12 cellular contexts compared by ENCODE assay signal in the genomic region with DNA sequence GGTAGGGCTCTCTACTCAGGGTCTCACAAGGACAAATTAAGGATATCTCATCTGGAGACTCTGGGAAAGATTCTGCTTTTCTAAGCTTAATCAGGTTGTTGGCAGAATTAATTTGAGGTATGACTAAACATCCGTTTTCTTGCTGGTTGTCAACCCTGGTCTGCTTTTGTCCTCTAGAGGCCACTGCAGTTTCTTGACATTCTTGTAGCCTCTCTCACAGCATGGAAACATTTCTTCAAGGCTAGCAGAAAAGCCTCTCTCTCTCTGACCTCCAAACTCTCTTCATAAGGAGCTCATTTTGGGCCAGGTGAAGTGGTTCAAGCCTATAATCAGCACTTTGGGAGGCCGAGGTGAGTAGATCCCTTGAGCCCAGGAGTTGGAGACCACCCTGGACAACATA.
A peak's percentile ranks its signal among the peaks of the same experiment; 100 is the strongest.
DNase-seq lines count a peak whose midpoint lies in the region; ATAC-seq and TF ChIP-seq lines count a peak whose summit lies in the region.
"Had no signal": no experiment of that assay in that cellular context is flagged by ENCODE, and none has a peak within 500 bp of the region (broad histone marks: within the 10 kb centered on the region; RNA-seq: fewer than 3 reads in every experiment).

No MANE protein-coding gene starts in this region.

- H3K27me3 ChIP-seq in HCT116 (ENCODE audit: insufficient read depth, low read length): no peaks in the 10 kb centered on the region
- H3K27me3 ChIP-seq in NT2/D1 (ENCODE audit: insufficient read depth, insufficient read length): no peaks in the 10 kb centered on the region
- H3K27me3 ChIP-seq in Peyer's patch: no peaks in the 10 kb centered on the region

- H3K9ac ChIP-seq in HCT116 (ENCODE audit: low read length): no peak overlapping the region
- H3K9ac ChIP-seq in NT2/D1 (ENCODE audit: insufficient read length, low read depth): no peak overlapping the region

- peaks cover 4 to 13% of the 10 kb centered on the region in 2 donors for H3K9me3 Mint-ChIP-seq in natural killer cell
- H3K9me3 Mint-ChIP-seq: T-helper 1 cell treated with Interleukin-12 subunit alpha and Interleukin-12 subunit beta and Interleukin-4 antibody, amounts not matched to agents 30 μg/mL and 1 μg/mL, for 36 hours had no signal

- H3K36me3 ChIP-seq in HCT116 (ENCODE audit: control insufficient read depth in 1 of 2, insufficient read depth in 2 of 2, low read length in 2 of 2): no peaks in the 10 kb centered on the region
- no peaks in the 10 kb centered on the region for H3K36me3 ChIP-seq in NT2/D1 (ENCODE audit: insufficient read depth, insufficient read length, low read length)
- H3K36me3 ChIP-seq in Peyer's patch: no peaks in the 10 kb centered on the region

- TF ChIP-seq CTCF in HCT116 (IDR thresholded peaks at IDR 0.05 in 2 of 3, conservative IDR thresholded peaks at IDR 0.05 in 1 of 3; ENCODE audit: borderline replicate concordance in 1 of 3, insufficient read depth in 1 of 3, low read depth in 2 of 3, low read length in 2 of 3) (peak in 2 of 3 experiments; percentile 66 to 72; a peak in 4 of 6 replicates), natural killer cell (IDR thresholded peaks at IDR 0.05) (no peak), Peyer's patch (IDR thresholded peaks at IDR 0.05) (no peak)

- H3K27ac Mint-ChIP-seq in natural killer cell: no peak overlapping the region
- H3K27ac Mint-ChIP-seq: T-helper 1 cell treated with Interleukin-12 subunit alpha and Interleukin-12 subunit beta and Interleukin-4 antibody, amounts not matched to agents 30 μg/mL and 1 μg/mL, for 36 hours had no signal

- H3K4me3 ChIP-seq in HCT116 (replicated peaks in 1 of 2; ENCODE audit: low read depth in 1 of 2, low read length in 2 of 2) (no peak overlapping the region), NT2/D1 (ENCODE audit: insufficient read length, low read depth) (no peak overlapping the region), Peyer's patch (no peak overlapping the region)
- H3K4me3 ChIP-seq: K562 had no signal

- H3K4me3 Mint-ChIP-seq in natural killer cell: no peak overlapping the region
- H3K4me3 Mint-ChIP-seq: T-helper 1 cell treated with Interleukin-12 subunit alpha and Interleukin-12 subunit beta and Interleukin-4 antibody, amounts not matched to agents 30 μg/mL and 1 μg/mL, for 36 hours had no signal

- peak; percentile 60 for TF ChIP-seq RAD21 in HCT116 (IDR thresholded peaks at IDR 0.05; ENCODE audit: low read depth)

- H3K27ac ChIP-seq in HCT116 (ENCODE audit: low read depth, low read length): no peak overlapping the region
- no peak overlapping the region for H3K27ac ChIP-seq in Peyer's patch

- ATAC-seq in HCT116 (peak; percentile 90), natural killer cell (no peak)
- ATAC-seq: K562 had no signal

- H3K4me1 ChIP-seq in HCT116 (ENCODE audit: control insufficient read depth in 1 of 2, insufficient read depth in 2 of 2, low read length in 2 of 2): peaks cover 0 to 6% of the 10 kb centered on the region in 2 experiments; a peak in 2 of 4 replicates
- no peaks in the 10 kb centered on the region for H3K4me1 ChIP-seq in NT2/D1 (ENCODE audit: insufficient read depth, insufficient read length)
- no peaks in the 10 kb centered on the region for H3K4me1 ChIP-seq in Peyer's patch

- RAD21 ChIA-PET in HCT116 (lab: Charles Lee; ENCODE audit: low non-redundant PET in 1 of 2, low total read pairs in 2 of 2, uncharacterized antibody in 2 of 2, unreplicated experiment in 2 of 2): interaction anchor here in 1 of 2 experiments (0.6 kb wide), 1 partner anchor 11 kb away, joined by 3 read pairs; no protein-coding TSS in a partner anchor

- POLR2A ChIA-PET in HCT116 (lab: Charles Lee): no interaction called here

- no peaks in the 10 kb centered on the region for H3K79me2 ChIP-seq in HCT116 (ENCODE audit: insufficient read depth, low read length)

- CTCF ChIA-PET in HCT116 (lab: Charles Lee): interaction anchor here (1.0 to 1.2 kb wide), 3 partner anchors 8 to 16 kb away, joined by 3 to 5 read pairs (median 4); no protein-coding TSS in a partner anchor

- no peaks in the 10 kb centered on the region for H3K4me1 Mint-ChIP-seq in natural killer cell

- peak overlapping the region; percentile 83 for H2AFZ ChIP-seq in HCT116 (ENCODE audit: low read depth, low read length, poor library complexity, severe bottlenecking)

- no peaks in the 10 kb centered on the region for H3K36me3 Mint-ChIP-seq in natural killer cell

- H3K4me2 ChIP-seq in HCT116 (ENCODE audit: low read length): peak overlapping the region; percentile 24; the same call in 1 of the 2 replicates

- peak; percentile 37 for DNase-seq in HCT116 (ENCODE audit: low read depth, low spot score)
- DNase-seq in NT2/D1 (ENCODE audit: low read depth, low spot score): peak; percentile 32
- peak; percentile 49 for DNase-seq in ecto neural progenitor cell (ENCODE audit: low spot score)
- peak; percentile 1 for DNase-seq in non-pigmented ciliary epithelial cell (ENCODE audit: low read depth)
- no peak for DNase-seq in natural killer cell
- no peak for DNase-seq in NCI-H1105 (lab: John Stamatoyannopoulos, UW)
- no peak for DNase-seq in Peyer's patch
- DNase-seq in activated CD4-positive, CD25-positive, alpha-beta regulatory T cell treated with anti-CD3 and anti-CD28 coated beads, Interleukin-2, amount 50 U/mL, for 72 hours: no peak
- DNase-seq: amniotic stem cell, NCI-H526 treated with DMSO at 0.1 percent for 48 hours had no signal

- no peaks in the 10 kb centered on the region for H4K20me1 ChIP-seq in HCT116 (ENCODE audit: insufficient read depth)

- intact Hi-C loops in HCT116 (cut with micrococcal nuclease): no loop called here
- intact Hi-C loops in natural killer cell (cut with micrococcal nuclease): no loop called here

- TF ChIP-seq POLR2A in HCT116 (IDR thresholded peaks at IDR 0.05; ENCODE audit: borderline replicate concordance, extremely low read depth, insufficient read depth, insufficient read length) (no peak), Peyer's patch (IDR thresholded peaks at IDR 0.05) (no peak)

- no peaks in the 10 kb centered on the region for H3K27me3 Mint-ChIP-seq in natural killer cell (ENCODE audit: low read depth in 2 of 2)

- H3K9me3 ChIP-seq in HCT116 (ENCODE audit: control insufficient read depth in 1 of 2, insufficient read depth in 1 of 2, low read depth in 1 of 2, low read length in 2 of 2) (no peaks in the 10 kb centered on the region), NT2/D1 (ENCODE audit: insufficient read depth, low read length) (no peaks in the 10 kb centered on the region), Peyer's patch (no peaks in the 10 kb centered on the region)

- H3K9me2 ChIP-seq in HCT116 (ENCODE audit: insufficient read depth): no peaks in the 10 kb centered on the region

- BruUV-seq in HCT116 (replicated peaks; lab: Mats Ljungman, UMichigan): no TSS peak

TF ChIP-seq in HCT116, 20 proteins besides CTCF, POLR2A, EP300 and RAD21:
- TF ChIP-seq EZH2phosphoT487 (IDR thresholded peaks at IDR 0.05; ENCODE audit: borderline replicate concordance): no peak
- no peak for TF ChIP-seq YY1 (IDR thresholded peaks at IDR 0.05; ENCODE audit: extremely low read depth, insufficient replicate concordance, low read depth, low read length)
- TF ChIP-seq EZH2 (IDR thresholded peaks at IDR 0.05): no peak
- no peak for TF ChIP-seq ZFX (IDR thresholded peaks at IDR 0.05)
- no peak for TF ChIP-seq ZNF274 (IDR thresholded peaks at IDR 0.05; ENCODE audit: low read depth, low read length)
- TF ChIP-seq, protein P1, sequence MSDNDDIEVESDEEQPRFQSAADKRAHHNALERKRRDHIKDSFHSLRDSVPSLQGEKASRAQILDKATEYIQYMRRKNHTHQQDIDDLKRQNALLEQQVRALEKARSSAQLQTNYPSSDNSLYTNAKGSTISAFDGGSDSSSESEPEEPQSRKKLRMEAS (IDR thresholded peaks at IDR 0.05): no peak
- TF ChIP-seq SIN3A (IDR thresholded peaks at IDR 0.05; ENCODE audit: low read depth): no peak
- no peak for TF ChIP-seq TCF7L2 (IDR thresholded peaks at IDR 0.05; ENCODE audit: borderline replicate concordance, extremely low read depth, insufficient read depth, insufficient read length)
- TF ChIP-seq, protein P2, sequence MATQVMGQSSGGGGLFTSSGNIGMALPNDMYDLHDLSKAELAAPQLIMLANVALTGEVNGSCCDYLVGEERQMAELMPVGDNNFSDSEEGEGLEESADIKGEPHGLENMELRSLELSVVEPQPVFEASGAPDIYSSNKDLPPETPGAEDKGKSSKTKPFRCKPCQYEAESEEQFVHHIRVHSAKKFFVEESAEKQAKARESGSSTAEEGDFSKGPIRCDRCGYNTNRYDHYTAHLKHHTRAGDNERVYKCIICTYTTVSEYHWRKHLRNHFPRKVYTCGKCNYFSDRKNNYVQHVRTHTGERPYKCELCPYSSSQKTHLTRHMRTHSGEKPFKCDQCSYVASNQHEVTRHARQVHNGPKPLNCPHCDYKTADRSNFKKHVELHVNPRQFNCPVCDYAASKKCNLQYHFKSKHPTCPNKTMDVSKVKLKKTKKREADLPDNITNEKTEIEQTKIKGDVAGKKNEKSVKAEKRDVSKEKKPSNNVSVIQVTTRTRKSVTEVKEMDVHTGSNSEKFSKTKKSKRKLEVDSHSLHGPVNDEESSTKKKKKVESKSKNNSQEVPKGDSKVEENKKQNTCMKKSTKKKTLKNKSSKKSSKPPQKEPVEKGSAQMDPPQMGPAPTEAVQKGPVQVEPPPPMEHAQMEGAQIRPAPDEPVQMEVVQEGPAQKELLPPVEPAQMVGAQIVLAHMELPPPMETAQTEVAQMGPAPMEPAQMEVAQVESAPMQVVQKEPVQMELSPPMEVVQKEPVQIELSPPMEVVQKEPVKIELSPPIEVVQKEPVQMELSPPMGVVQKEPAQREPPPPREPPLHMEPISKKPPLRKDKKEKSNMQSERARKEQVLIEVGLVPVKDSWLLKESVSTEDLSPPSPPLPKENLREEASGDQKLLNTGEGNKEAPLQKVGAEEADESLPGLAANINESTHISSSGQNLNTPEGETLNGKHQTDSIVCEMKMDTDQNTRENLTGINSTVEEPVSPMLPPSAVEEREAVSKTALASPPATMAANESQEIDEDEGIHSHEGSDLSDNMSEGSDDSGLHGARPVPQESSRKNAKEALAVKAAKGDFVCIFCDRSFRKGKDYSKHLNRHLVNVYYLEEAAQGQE (IDR thresholded peaks at IDR 0.05; ENCODE audit: low read depth): no peak
- no peak for TF ChIP-seq CBX3 (IDR thresholded peaks at IDR 0.05; ENCODE audit: low read depth)
- no peak for TF ChIP-seq POLR2AphosphoS5 (IDR thresholded peaks at IDR 0.05; ENCODE audit: low read depth, low read length)
- TF ChIP-seq SP1 (IDR thresholded peaks at IDR 0.05; ENCODE audit: low read depth): no peak

Comparison
In these comparisons a context has a peak if more than half of its experiments do, and no peak if none do; other contexts are left out.
1. DNase-seq: peak in HCT116 (single experiment), NT2/D1 (single experiment), ecto neural progenitor cell (single experiment) and non-pigmented ciliary epithelial cell (single experiment); none in natural killer cell (single experiment), NCI-H1105 (single experiment), Peyer's patch (0 of 3) and activated CD4-positive, CD25-positive, alpha-beta regulatory T cell treated with anti-CD3 and anti-CD28 coated beads, Interleukin-2, amount 50 U/mL, for 72 hours (single experiment).
2. CTCF ChIP-seq: peak in HCT116 (2 of 3); none in natural killer cell (single experiment) and Peyer's patch (0 of 6).